Comparison of ENCODE assay signal across 9 cellular contexts in genomic region chr22:31089101-31090100, GRCh38. TPM values are rescaled to one million over a fixed set of nuclear protein-coding genes. Genes with fewer than 3 reads are reported as not detected.
DNase-seq lines count a peak whose midpoint lies in the region; ATAC-seq and TF ChIP-seq lines count a peak whose summit lies in the region.
"Had no signal": no experiment of that assay in that cellular context is flagged by ENCODE, and none has a peak within 500 bp of the region (broad histone marks: within the 10 kb centered on the region; RNA-seq: fewer than 3 reads in every experiment).

No MANE protein-coding gene starts in this region.

- no peak overlapping the region for H3K27ac ChIP-seq in CD8-positive, alpha-beta T cell (ENCODE audit: low read depth, low read length)
- H3K27ac ChIP-seq in parathyroid adenoma = no peak overlapping the region
- H3K27ac ChIP-seq in mesendoderm (ENCODE audit: low read depth, low read length) = no peak overlapping the region

- no peaks in the 10 kb centered on the region for H3K79me2 ChIP-seq in parathyroid adenoma
- no peaks in the 10 kb centered on the region for H3K79me2 ChIP-seq in mesendoderm (ENCODE audit: control insufficient read depth, insufficient read depth, low read length)

- no peak overlapping the region for H3K4me3 Mint-ChIP-seq in CD8-positive, alpha-beta T cell
- H3K4me3 Mint-ChIP-seq in WTC11 = no peak overlapping the region
- H3K4me3 Mint-ChIP-seq: immature natural killer cell had no signal

- no peaks in the 10 kb centered on the region for H3K36me3 Mint-ChIP-seq in CD8-positive, alpha-beta T cell
- no peaks in the 10 kb centered on the region for H3K36me3 Mint-ChIP-seq in WTC11
- H3K36me3 Mint-ChIP-seq: immature natural killer cell had no signal

- intact Hi-C loops in CD8-positive, alpha-beta T cell (cut with DNase I, micrococcal nuclease) = loop anchor here (1.0 to 10.0 kb wide), 7 partner anchors 60 to 1485 kb away; partner anchors contain the start of genes CCDC157 (in 1 of the 2), DRG1 (in 1 of the 2), DUSP18 (in 1 of the 2) and MTFP1 (in 1 of the 2)

- peaks cover under 1% of the 10 kb centered on the region for H3K4me1 Mint-ChIP-seq in CD8-positive, alpha-beta T cell (ENCODE audit: low read depth)
- H3K4me1 Mint-ChIP-seq in WTC11 = peaks cover under 1% of the 10 kb centered on the region

- H3K18ac ChIP-seq in mesendoderm (ENCODE audit: low read length) = no peak overlapping the region

- peak in 3 of 7 experiments; percentile 39 to 64 (median 43) for DNase-seq in CD8-positive, alpha-beta T cell
- peak; percentile 30 for DNase-seq in HCEC 1CT
- DNase-seq in WTC11 (ENCODE audit: low spot score) = peak; percentile 60
- DNase-seq in fibroblast of peridontal ligament (ENCODE audit: extremely low read depth) = peak; percentile 47
- no peak for DNase-seq in mesendoderm
- no peak for DNase-seq in NCI-H146 (lab: John Stamatoyannopoulos, UW)

- CTCF ChIA-PET in CD8-positive, alpha-beta T cell (lab: Charles Lee) = interaction anchor here (1.0 to 2.4 kb wide), 3 partner anchors 18 to 143 kb away, joined by 6 to 17 read pairs (median 6); partner anchors contain the start of gene SELENOM
- CTCF ChIA-PET in WTC11 (lab: Charles Lee) = interaction anchor here (0.6 to 21.8 kb wide), 19 partner anchors 8 to 199 kb away, joined by 3 to 363 read pairs (median 4); partner anchors contain the start of genes INPP5J, MORC2, PLA2G3 and RNF185

- H2BK15ac ChIP-seq in mesendoderm (replicated peaks; ENCODE audit: low read depth) = no peak overlapping the region

- H3K4me3 ChIP-seq in CD8-positive, alpha-beta T cell (ENCODE audit: low read depth, low read length) = no peak overlapping the region
- no peak overlapping the region for H3K4me3 ChIP-seq in parathyroid adenoma (ENCODE audit: low read depth, low read length)
- no peak overlapping the region for H3K4me3 ChIP-seq in mesendoderm (ENCODE audit: low read length)

- no CpG with 5 or more reads among the region's 11 CpGs for WGBS in mesendoderm (ENCODE audit: extremely low coverage, insufficient coverage, low lambda C conversion rate)

- no peak overlapping the region for H2AK5ac ChIP-seq in mesendoderm (ENCODE audit: low read length)

- no peak overlapping the region for H4K5ac ChIP-seq in mesendoderm (ENCODE audit: low read length)

- H3K4me1 ChIP-seq in CD8-positive, alpha-beta T cell (ENCODE audit: insufficient read depth, low read length) = peaks cover under 1% of the 10 kb centered on the region
- H3K4me1 ChIP-seq in parathyroid adenoma = no peaks in the 10 kb centered on the region
- no peaks in the 10 kb centered on the region for H3K4me1 ChIP-seq in mesendoderm (ENCODE audit: control insufficient read depth, low read depth, low read length)

- H4K8ac ChIP-seq in mesendoderm (ENCODE audit: low read depth, low read length) = no peak overlapping the region

- no peak overlapping the region for H3K56ac ChIP-seq in mesendoderm (ENCODE audit: low read length)

- no peak overlapping the region for H2BK120ac ChIP-seq in mesendoderm (ENCODE audit: low read depth, low read length)

- no peak overlapping the region for H3K27ac Mint-ChIP-seq in CD8-positive, alpha-beta T cell
- no peak overlapping the region for H3K27ac Mint-ChIP-seq in WTC11

- H3K9ac ChIP-seq in parathyroid adenoma = no peak overlapping the region
- H3K9ac ChIP-seq in mesendoderm (ENCODE audit: low read length) = no peak overlapping the region

- no peak overlapping the region for H3K23ac ChIP-seq in mesendoderm (ENCODE audit: low read length)

- POLR2A ChIA-PET in CD8-positive, alpha-beta T cell (lab: Charles Lee) = no interaction called here
- POLR2A ChIA-PET in WTC11 (lab: Charles Lee) = interaction anchor here (0.9 to 1.5 kb wide), 2 partner anchors 10 to 121 kb away, joined by 3 to 6 read pairs; partner anchors contain the start of genes MORC2 and TUG1

- ATAC-seq in CD8-positive, alpha-beta T cell = no peak
- ATAC-seq in WTC11 (peak; percentile 13), GM21786 (IDR thresholded peaks at IDR 0.05; ENCODE audit: unreplicated experiment) (no peak)

- H3K9me3 Mint-ChIP-seq in CD8-positive, alpha-beta T cell = no peaks in the 10 kb centered on the region
- no peaks in the 10 kb centered on the region for H3K9me3 Mint-ChIP-seq in WTC11
- H3K9me3 Mint-ChIP-seq: immature natural killer cell had no signal

- H2BK5ac ChIP-seq in mesendoderm (ENCODE audit: low read length) = no peak overlapping the region

- H3K79me1 ChIP-seq in mesendoderm (ENCODE audit: low read length) = peaks cover under 1% of the 10 kb centered on the region

- no peaks in the 10 kb centered on the region for H3K27me3 Mint-ChIP-seq in CD8-positive, alpha-beta T cell (ENCODE audit: low read depth)
- H3K27me3 Mint-ChIP-seq in WTC11 (ENCODE audit: low read depth) = no peaks in the 10 kb centered on the region

- H3K4me2 ChIP-seq in parathyroid adenoma (ENCODE audit: low read length) (no peak overlapping the region), mesendoderm (ENCODE audit: low read length) (no peak overlapping the region)

- no peak overlapping the region for H2AFZ ChIP-seq in parathyroid adenoma

- no peaks in the 10 kb centered on the region for H3K9me3 ChIP-seq in CD8-positive, alpha-beta T cell (ENCODE audit: low read length)
- no peaks in the 10 kb centered on the region for H3K9me3 ChIP-seq in parathyroid adenoma (ENCODE audit: control insufficient read depth, low read length)

- H3K27me3 ChIP-seq in CD8-positive, alpha-beta T cell (ENCODE audit: insufficient read depth, low read length) = no peaks in the 10 kb centered on the region
- no peaks in the 10 kb centered on the region for H3K27me3 ChIP-seq in parathyroid adenoma (ENCODE audit: control insufficient read depth, insufficient read depth, low read length)
- H3K27me3 ChIP-seq in mesendoderm (ENCODE audit: insufficient read depth, low read length, poor library complexity) = no peaks in the 10 kb centered on the region

- no peak overlapping the region for H3K4ac ChIP-seq in mesendoderm (ENCODE audit: low read depth, low read length)

- TF ChIP-seq CTCF in CD8-positive, alpha-beta T cell (IDR thresholded peaks at IDR 0.05) = peak; percentile 57
- TF ChIP-seq CTCF in WTC11 (IDR thresholded peaks at IDR 0.05) (peak; percentile 47; the same call in 1 of the 2 replicates), parathyroid adenoma (IDR thresholded peaks at IDR 0.05) (peak; percentile 74)

- no peaks in the 10 kb centered on the region for H3K36me3 ChIP-seq in CD8-positive, alpha-beta T cell (ENCODE audit: insufficient read depth, low read length)
- H3K36me3 ChIP-seq in parathyroid adenoma (ENCODE audit: control insufficient read depth, insufficient read depth, low read length) (no peaks in the 10 kb centered on the region), mesendoderm (ENCODE audit: control insufficient read depth, insufficient read depth, low read length) (no peaks in the 10 kb centered on the region)

TF ChIP-seq in WTC11, 78 proteins besides CTCF, POLR2A, EP300 and RAD21:
- TF ChIP-seq AFF4 (CRISPR knock-in tag; IDR thresholded peaks at IDR 0.05; ENCODE audit: borderline replicate concordance) (no peak), ZNF121 (CRISPR knock-in tag; IDR thresholded peaks at IDR 0.05) (0 out of 2 replicates have a peak, but pooled peaks have one; percentile 13), CREM (CRISPR knock-in tag; IDR thresholded peaks at IDR 0.05) (no peak)

RNA-seq across cellular contexts. Expression of gene SMTN, which starts 8.3 kb away (rescaled TPM):
- total RNA-seq in CD8-positive, alpha-beta T cell = 1 to 10 TPM; 4.0 to 4.9 TPM
- total RNA-seq in WTC11 (2021) = 28.1 to 34.5 TPM (median 32.8 TPM) in 3 replicates
- 15.4 TPM for polyA plus RNA-seq in mesendoderm (2013, experiment 1 of 2)
- polyA plus RNA-seq in mesendoderm (2013, experiment 2 of 2) = 17.7 TPM

RNA-seq across cellular contexts. Expression of gene SELENOM, which starts 18.0 kb away (rescaled TPM):
- total RNA-seq in CD8-positive, alpha-beta T cell = 10 to 100 TPM; 55.6 to 62.2 TPM
- 16.3 to 24.6 TPM (median 22.6 TPM) in 3 replicates for total RNA-seq in WTC11 (2021)
- polyA plus RNA-seq in mesendoderm (2013, experiment 1 of 2) = 13.1 TPM
- polyA plus RNA-seq in mesendoderm (2013, experiment 2 of 2) = 13.7 TPM

RNA-seq across cellular contexts. Expression of gene INPP5J, which starts 33.4 kb away (rescaled TPM):
- total RNA-seq in CD8-positive, alpha-beta T cell = under 1 TPM; 0.11 to 0.14 TPM
- total RNA-seq in WTC11 (2021) = 6.2 to 9.0 TPM (median 7.7 TPM) in 3 replicates
- 4.2 TPM for polyA plus RNA-seq in mesendoderm (2013, experiment 1 of 2)
- polyA plus RNA-seq in mesendoderm (2013, experiment 2 of 2) = 4.1 TPM
- polyA plus RNA-seq: immature natural killer cell had no signal

RNA-seq across cellular contexts. Expression of gene PLA2G3, which starts 50.9 kb away (rescaled TPM):
- total RNA-seq in CD8-positive, alpha-beta T cell = not detected
- total RNA-seq in WTC11 (2021) = 14.7 to 18.3 TPM (median 15.1 TPM) in 3 replicates
- 10.6 TPM for polyA plus RNA-seq in mesendoderm (2013, experiment 1 of 2)
- 11.4 TPM for polyA plus RNA-seq in mesendoderm (2013, experiment 2 of 2)
- polyA plus RNA-seq: immature natural killer cell had no signal

Comparison
In these comparisons a context has a peak if more than half of its experiments do, and no peak if none do; other contexts are left out.
1. DNase-seq: peak in HCEC 1CT (single experiment), WTC11 (single experiment) and fibroblast of peridontal ligament (single experiment); none in mesendoderm (single experiment) and NCI-H146 (single experiment).
2. Peak in every context shown above with its lines, with median percentiles within 50 percentile points of each other: CTCF ChIP-seq.